In the genomic region with DNA sequence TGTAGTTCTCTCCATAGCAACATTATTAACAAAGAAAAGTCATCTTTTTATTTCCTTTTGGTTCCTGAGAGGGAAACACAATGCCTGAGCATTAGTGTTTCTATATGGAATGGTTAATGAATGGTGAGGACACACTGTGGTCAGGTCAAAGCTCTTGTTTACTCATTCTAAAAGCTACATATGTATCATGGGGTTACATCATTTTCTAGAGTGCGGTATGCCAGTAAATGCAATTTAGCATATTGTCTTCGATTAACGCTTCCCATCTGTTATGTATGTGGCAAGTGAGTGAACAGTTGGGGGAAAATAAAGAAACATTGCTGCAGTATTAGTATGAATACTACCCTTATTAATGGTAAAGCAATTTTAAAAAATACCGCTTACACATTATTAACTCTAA, we compare ENCODE assay signal across 24 cellular contexts.
DNase-seq lines count a peak whose midpoint lies in the region; ATAC-seq and TF ChIP-seq lines count a peak whose summit lies in the region.
"Had no signal": no experiment of that assay in that cellular context is flagged by ENCODE, and none has a peak within 500 bp of the region (broad histone marks: within the 10 kb centered on the region; RNA-seq: fewer than 3 reads in every experiment).

No MANE protein-coding gene starts in this region.

- no peak overlapping the region for H3K4me3 ChIP-seq in osteoblast (ENCODE audit: insufficient read depth, low read length)
- H3K4me3 ChIP-seq: heart right ventricle, SJSA1, testis had no signal

- peak; percentile 69 for ATAC-seq in GM18870 (IDR thresholded peaks at IDR 0.05; ENCODE audit: unreplicated experiment)
- ATAC-seq in GM21423 (IDR thresholded peaks at IDR 0.05; ENCODE audit: unreplicated experiment) = peak; percentile 80
- ATAC-seq in HG03139 (IDR thresholded peaks at IDR 0.05; ENCODE audit: unreplicated experiment) = peak; percentile 73
- ATAC-seq: activated T-helper 17 cell treated with anti-CD3 and anti-CD28 coated beads, Interleukin-2, amount 50 U/mL, for 72 hours; HCT116; heart right ventricle; left lobe of liver; naive thymus-derived CD4-positive, alpha-beta T cell had no signal

- H4K20me1 ChIP-seq in osteoblast (ENCODE audit: insufficient read depth, low read length) = no peaks in the 10 kb centered on the region

- no peak for TF ChIP-seq CTCF in osteoblast (IDR thresholded peaks at IDR 0.05; ENCODE audit: extremely low read depth, low read depth, low read length)

- H3K27ac ChIP-seq in osteoblast (ENCODE audit: low read depth, low read length) = no peak overlapping the region
- H3K27ac ChIP-seq: heart right ventricle, KMS-11, SJSA1, testis, VCaP had no signal

- no peaks in the 10 kb centered on the region for H3K36me3 ChIP-seq in osteoblast (ENCODE audit: insufficient read depth, low read length)
- H3K36me3 ChIP-seq: heart right ventricle, SJSA1 had no signal

- no peaks in the 10 kb centered on the region for H3K79me2 ChIP-seq in osteoblast (ENCODE audit: insufficient read depth, low read length)

- peaks cover 2% of the 10 kb centered on the region for H3K9me3 ChIP-seq in osteoblast (ENCODE audit: low read depth, low read length)
- H3K9me3 ChIP-seq: SJSA1, testis had no signal

- H3K27me3 ChIP-seq in osteoblast (ENCODE audit: insufficient read depth, low read length) = no peaks in the 10 kb centered on the region
- H3K27me3 ChIP-seq: heart right ventricle, SJSA1, testis had no signal

- no peaks in the 10 kb centered on the region for H3K4me1 ChIP-seq in osteoblast (ENCODE audit: insufficient read depth, low read length)
- H3K4me1 ChIP-seq: heart right ventricle, SJSA1, testis had no signal

- H3K4me2 ChIP-seq in osteoblast (ENCODE audit: insufficient read depth, low read length) = no peak overlapping the region
- H3K4me2 ChIP-seq: KMS-11 had no signal

- DNase-seq in NCI-H82 (lab: John Stamatoyannopoulos, UW) (peak; percentile 74), glomerular visceral epithelial cell (ENCODE audit: extremely low spot score) (no peak), putamen (ENCODE audit: low spot score) (no peak), osteoblast (ENCODE audit: insufficient read length, low spot score, missing footprints) (no peak), NCI-H2196 treated with DMSO at 0.1 percent for 48 hours (lab: John Stamatoyannopoulos, UW; ENCODE audit: unreplicated experiment) (no peak)
- DNase-seq: activated CD4-positive, alpha-beta T cell treated with anti-CD3 and anti-CD28 coated beads, Interleukin-2, amount 50 U/mL, for 1 hour; cerebellar nuclear complex; DMS53; GF-D8; heart right ventricle; naive thymus-derived CD4-positive, alpha-beta T cell; retina; stimulated activated CD4-positive, alpha-beta T cell treated with anti-CD3 and anti-CD28 coated beads, Interleukin-2, amount 100 ng/mL, for 48 hours; stimulated activated naive CD4-positive, alpha-beta T cell; testis had no signal

- no peak overlapping the region for H2AFZ ChIP-seq in osteoblast (ENCODE audit: low read length)
